28 cellular contexts compared by ENCODE assay signal in genomic region chr1:156809711-156810366, GRCh38. TPM values are rescaled to one million over a fixed set of nuclear protein-coding genes. Genes with fewer than 3 reads are reported as not detected.
A peak's percentile ranks its signal among the peaks of the same experiment; 100 is the strongest.
DNase-seq lines count a peak whose midpoint lies in the region; ATAC-seq lines count a peak whose summit lies in the region.
"Had no signal": no experiment of that assay in that cellular context is flagged by ENCODE, and none has a peak within 500 bp of the region (broad histone marks: within the 10 kb centered on the region; RNA-seq: fewer than 3 reads in every experiment).

No MANE protein-coding gene starts in this region.

- no peak overlapping the region for H4K91ac ChIP-seq in neuronal stem cell (ENCODE audit: low read depth, low read length, poor library complexity)

- H2BK15ac ChIP-seq in neuronal stem cell (ENCODE audit: low read length) = no peak overlapping the region

- no peak overlapping the region for H3K27ac ChIP-seq in neuronal stem cell (replicated peaks; ENCODE audit: low read length)
- H3K27ac ChIP-seq: breast epithelium, colonic mucosa, esophagus squamous epithelium, suprapubic skin had no signal

- peaks cover 48 to 60% of the 10 kb centered on the region in 2 donors for H3K36me3 Mint-ChIP-seq in activated T-cell treated with anti-CD3 and anti-CD28 coated beads, Interleukin-2, amount 50 U/mL, for 72 hours (ENCODE audit: insufficient read depth in 2 of 2)
- H3K36me3 Mint-ChIP-seq in activated naive CD8-positive, alpha-beta T cell treated with anti-CD3 and anti-CD28 coated beads for 36 hours = peaks cover 71% of the 10 kb centered on the region

- H3K36me3 ChIP-seq in NT2/D1 (ENCODE audit: insufficient read depth, insufficient read length, low read length) = peaks cover 18% of the 10 kb centered on the region
- H3K36me3 ChIP-seq in neuronal stem cell (replicated peaks in 1 of 2; ENCODE audit: control insufficient read depth in 2 of 2, insufficient read depth in 2 of 2, low read length in 2 of 2) = no peaks in the 10 kb centered on the region
- H3K36me3 ChIP-seq: breast epithelium, colonic mucosa, esophagus squamous epithelium, suprapubic skin had no signal

- H3K4ac ChIP-seq in neuronal stem cell (ENCODE audit: low read length) = no peak overlapping the region

- no CpG with 5 or more reads among the region's 7 CpGs for WGBS in neuronal stem cell (ENCODE audit: extremely low coverage in 2 of 2, insufficient read length in 2 of 2, insufficient replicate concordance in 1 of 2), 2 donors

- H3K27ac Mint-ChIP-seq in activated T-cell treated with anti-CD3 and anti-CD28 coated beads, Interleukin-2, amount 50 U/mL, for 72 hours = peak overlapping the region; percentile 35
- peak overlapping the region; percentile 24 for H3K27ac Mint-ChIP-seq in activated naive CD8-positive, alpha-beta T cell treated with anti-CD3 and anti-CD28 coated beads for 36 hours
- H3K27ac Mint-ChIP-seq: activated B cell treated with CpG ODN at 0.5 μM for 24 hours, endodermal cell, memory B cell had no signal

- H3K4me1 Mint-ChIP-seq in activated T-cell treated with anti-CD3 and anti-CD28 coated beads, Interleukin-2, amount 50 U/mL, for 72 hours (ENCODE audit: low read depth) = peaks cover 79% of the 10 kb centered on the region
- H3K4me1 Mint-ChIP-seq in activated naive CD8-positive, alpha-beta T cell treated with anti-CD3 and anti-CD28 coated beads for 36 hours = peaks cover 61% of the 10 kb centered on the region

- H3K4me1 ChIP-seq in NT2/D1 (ENCODE audit: insufficient read depth, insufficient read length) = peaks cover 31% of the 10 kb centered on the region
- peaks cover 9 to 16% of the 10 kb centered on the region in 2 donors for H3K4me1 ChIP-seq in neuronal stem cell (ENCODE audit: control insufficient read depth in 2 of 2, insufficient read depth in 1 of 2, low read depth in 1 of 2, low read length in 2 of 2)
- H3K4me1 ChIP-seq: breast epithelium had no signal

- H2BK5ac ChIP-seq in neuronal stem cell (ENCODE audit: low read length) = peak overlapping the region; percentile 27

- H3K9me3 ChIP-seq in NT2/D1 (ENCODE audit: insufficient read depth, low read length) = no peaks in the 10 kb centered on the region
- no peaks in the 10 kb centered on the region for H3K9me3 ChIP-seq in neuronal stem cell (replicated peaks in 1 of 2; ENCODE audit: control insufficient read depth in 2 of 2, insufficient read depth in 1 of 2, low read depth in 1 of 2, low read length in 2 of 2)
- H3K9me3 ChIP-seq: breast epithelium, colonic mucosa, esophagus squamous epithelium, suprapubic skin had no signal

- DNase-seq in activated T-cell treated with anti-CD3 and anti-CD28 coated beads, Interleukin-2, amount 50 U/mL, for 72 hours = no peak
- DNase-seq in activated T-cell treated with anti-CD3 and anti-CD28 coated beads, Interleukin-2, amount 50 U/mL, for 1 hour = no peak
- DNase-seq in NT2/D1 (ENCODE audit: low read depth, low spot score) (no peak), neuronal stem cell (ENCODE audit: low spot score) (no peak), A172 (ENCODE audit: low spot score) (no peak), SHP77 treated with DMSO at 0.1 percent for 48 hours (lab: John Stamatoyannopoulos, UW) (no peak)
- no peak for DNase-seq in activated naive CD8-positive, alpha-beta T cell treated with anti-CD3 and anti-CD28 coated beads for 36 hours
- DNase-seq: activated B cell treated with CpG ODN at 0.5 μM for 24 hours; activated gamma-delta T cell; amygdala; C1 segment of cervical spinal cord; colonic mucosa; endodermal cell; esophagus squamous epithelium; HCEC 1CT; NCI-H187 treated with DMSO at 0.1 percent for 48 hours; NCI-H748 treated with DMSO at 0.1 percent for 48 hours; stimulated activated CD4-positive, alpha-beta T cell treated with anti-CD3 and anti-CD28 coated beads, Interleukin-2, amount 100 ng/mL, for 24 hours; T1000 had no signal

- H3K4me3 Mint-ChIP-seq in activated T-cell treated with anti-CD3 and anti-CD28 coated beads, Interleukin-2, amount 50 U/mL, for 72 hours = peak overlapping the region in 1 of 2 donors; percentile 8
- no peak overlapping the region for H3K4me3 Mint-ChIP-seq in activated naive CD8-positive, alpha-beta T cell treated with anti-CD3 and anti-CD28 coated beads for 36 hours
- H3K4me3 Mint-ChIP-seq: activated B cell treated with CpG ODN at 0.5 μM for 24 hours, endodermal cell, memory B cell had no signal

- H3K9me3 Mint-ChIP-seq in activated T-cell treated with anti-CD3 and anti-CD28 coated beads, Interleukin-2, amount 50 U/mL, for 72 hours = no peaks in the 10 kb centered on the region
- no peaks in the 10 kb centered on the region for H3K9me3 Mint-ChIP-seq in activated naive CD8-positive, alpha-beta T cell treated with anti-CD3 and anti-CD28 coated beads for 36 hours
- H3K9me3 Mint-ChIP-seq: activated B cell treated with CpG ODN at 0.5 μM for 24 hours, endodermal cell, memory B cell had no signal

- H2BK12ac ChIP-seq in neuronal stem cell (ENCODE audit: low read length) = no peak overlapping the region

- H3K4me2 ChIP-seq in neuronal stem cell (ENCODE audit: insufficient read depth, low read length, poor library complexity, severe bottlenecking) = no peak overlapping the region
- H3K4me2 ChIP-seq: smooth muscle cell had no signal

- no peak overlapping the region for H2AK5ac ChIP-seq in neuronal stem cell (ENCODE audit: low read depth, low read length)

- no peak overlapping the region for H3K23ac ChIP-seq in neuronal stem cell (ENCODE audit: low read depth, low read length, poor library complexity)

- H3K79me1 ChIP-seq in neuronal stem cell (ENCODE audit: low read depth, low read length) = no peaks in the 10 kb centered on the region

- H2BK120ac ChIP-seq in neuronal stem cell (ENCODE audit: low read depth, low read length) = no peak overlapping the region

- no peak overlapping the region for H3K18ac ChIP-seq in neuronal stem cell (ENCODE audit: low read length)

- H3K4me3 ChIP-seq in NT2/D1 (ENCODE audit: insufficient read length, low read depth) = no peak overlapping the region
- H3K4me3 ChIP-seq in neuronal stem cell (ENCODE audit: low read length in 2 of 2) = no peak overlapping the region
- H3K4me3 ChIP-seq: breast epithelium, colonic mucosa, esophagus squamous epithelium, GM12878, smooth muscle cell, suprapubic skin had no signal

- peak overlapping the region; percentile 53 for H3K9ac ChIP-seq in NT2/D1 (ENCODE audit: insufficient read length, low read depth)
- H3K9ac ChIP-seq in neuronal stem cell (ENCODE audit: low read depth, low read length, poor library complexity) = no peak overlapping the region

- no peak overlapping the region for H4K8ac ChIP-seq in neuronal stem cell (ENCODE audit: low read depth, low read length)

- no peaks in the 10 kb centered on the region for H3K27me3 Mint-ChIP-seq in activated T-cell treated with anti-CD3 and anti-CD28 coated beads, Interleukin-2, amount 50 U/mL, for 72 hours (ENCODE audit: low read depth)
- H3K27me3 Mint-ChIP-seq in activated naive CD8-positive, alpha-beta T cell treated with anti-CD3 and anti-CD28 coated beads for 36 hours = no peaks in the 10 kb centered on the region
- H3K27me3 Mint-ChIP-seq: activated B cell treated with CpG ODN at 0.5 μM for 24 hours had no signal

- no peak for ATAC-seq in activated T-cell treated with anti-CD3 and anti-CD28 coated beads, Interleukin-2, amount 50 U/mL, for 72 hours (replicated peaks in 1 of 2)
- no peak for ATAC-seq in HG03378 (IDR thresholded peaks at IDR 0.05; ENCODE audit: unreplicated experiment)
- ATAC-seq: GM12878 had no signal

- no peak overlapping the region for H2AFZ ChIP-seq in neuronal stem cell (ENCODE audit: low read length)

- H3K14ac ChIP-seq in neuronal stem cell (ENCODE audit: low read length) = no peak overlapping the region

- H3K27me3 ChIP-seq in NT2/D1 (ENCODE audit: insufficient read depth, insufficient read length) = peaks cover 13% of the 10 kb centered on the region
- H3K27me3 ChIP-seq in neuronal stem cell (ENCODE audit: control insufficient read depth in 3 of 3, insufficient read depth in 3 of 3, low read depth in 1 of 3, low read length in 3 of 3) = peaks cover 0 to 30% (median 19%) of the 10 kb centered on the region in 3 experiments
- H3K27me3 ChIP-seq: breast epithelium, colonic mucosa, suprapubic skin had no signal

RNA-seq across cellular contexts. Expression of gene SH2D2A, which starts 6.8 kb away (rescaled TPM):
- 100 to 1,000 TPM; 221 to 246 TPM for total RNA-seq in activated T-cell treated with anti-CD3 and anti-CD28 coated beads, Interleukin-2, amount 50 U/mL, for 72 hours
- 100 to 1,000 TPM; 186 TPM for total RNA-seq in activated naive CD8-positive, alpha-beta T cell treated with anti-CD3 and anti-CD28 coated beads for 36 hours
- 4.3 TPM for polyA plus RNA-seq in neuronal stem cell (2013, experiment 1 of 2)
- 3.5 TPM for polyA plus RNA-seq in neuronal stem cell (2013, experiment 2 of 2)
- 0.09 TPM in 1 of 2 replicates, not detected in the other for total RNA-seq in A172 (2014; rRNA removed; shearing (Covaris generic))

RNA-seq across cellular contexts. Expression of gene PRCC, which starts 42.5 kb away (rescaled TPM):
- total RNA-seq in activated T-cell treated with anti-CD3 and anti-CD28 coated beads, Interleukin-2, amount 50 U/mL, for 72 hours = 10 to 100 TPM; 67.7 to 84.4 TPM
- 10 to 100 TPM; 91.8 to 96.0 TPM for total RNA-seq in activated naive CD8-positive, alpha-beta T cell treated with anti-CD3 and anti-CD28 coated beads for 36 hours
- polyA plus RNA-seq in neuronal stem cell (2013, experiment 1 of 2) = 136 TPM
- 127 TPM for polyA plus RNA-seq in neuronal stem cell (2013, experiment 2 of 2)
- total RNA-seq in A172 (2014; rRNA removed; shearing (Covaris generic)) = 40.3 and 51.5 TPM in 2 replicates

RNA-seq across cellular contexts. Expression of gene INSRR, which starts 49.1 kb away (rescaled TPM):
- under 1 TPM; 0.17 to 0.30 TPM for total RNA-seq in activated T-cell treated with anti-CD3 and anti-CD28 coated beads, Interleukin-2, amount 50 U/mL, for 72 hours
- total RNA-seq in activated naive CD8-positive, alpha-beta T cell treated with anti-CD3 and anti-CD28 coated beads for 36 hours = under 1 TPM; 0.12 to 0.20 TPM
- 0.01 TPM for polyA plus RNA-seq in neuronal stem cell (2013, experiment 1 of 2)
- polyA plus RNA-seq in neuronal stem cell (2013, experiment 2 of 2) = 0.01 TPM
- not detected in 2 replicates for total RNA-seq in A172 (2014; rRNA removed; shearing (Covaris generic))
- total RNA-seq: activated B cell treated with CpG ODN at 0.5 μM for 24 hours, colonic mucosa, Daoy, esophagus squamous epithelium, GM12878, OCI-LY7, suprapubic skin had no signal
- polyA plus RNA-seq: AG04450 had no signal

RNA-seq across cellular contexts. Expression of gene NTRK1, which starts 50.8 kb away (rescaled TPM):
- total RNA-seq in activated T-cell treated with anti-CD3 and anti-CD28 coated beads, Interleukin-2, amount 50 U/mL, for 72 hours = 10 to 100 TPM; 16.8 to 21.4 TPM
- 1 to 10 TPM; 3.4 to 4.0 TPM for total RNA-seq in activated naive CD8-positive, alpha-beta T cell treated with anti-CD3 and anti-CD28 coated beads for 36 hours
- polyA plus RNA-seq in neuronal stem cell (2013, experiment 1 of 2) = 0.07 TPM
- 0.11 TPM for polyA plus RNA-seq in neuronal stem cell (2013, experiment 2 of 2)
- 0.16 and 0.24 TPM in 2 replicates for total RNA-seq in A172 (2014; rRNA removed; shearing (Covaris generic))
- total RNA-seq: OCI-LY7 had no signal
- polyA plus RNA-seq: AG04450 had no signal

RNA-seq across cellular contexts. Expression of gene HDGF, which starts 58.4 kb away (rescaled TPM):
- 100 to 1,000 TPM; 185 to 217 TPM for total RNA-seq in activated T-cell treated with anti-CD3 and anti-CD28 coated beads, Interleukin-2, amount 50 U/mL, for 72 hours
- 100 to 1,000 TPM; 271 to 274 TPM for total RNA-seq in activated naive CD8-positive, alpha-beta T cell treated with anti-CD3 and anti-CD28 coated beads for 36 hours
- 450 TPM for polyA plus RNA-seq in neuronal stem cell (2013, experiment 1 of 2)
- 442 TPM for polyA plus RNA-seq in neuronal stem cell (2013, experiment 2 of 2)
- total RNA-seq in A172 (2014; rRNA removed; shearing (Covaris generic)) = 430 and 446 TPM in 2 replicates

Comparison
In these comparisons a context has a peak if more than half of its experiments do, and no peak if none do; other contexts are left out.
1. RNA of gene SH2D2A, which starts 6.8 kb away (total RNA-seq): 221 to 246 TPM in activated T-cell treated with anti-CD3 and anti-CD28 coated beads, Interleukin-2, amount 50 U/mL, for 72 hours and 186 TPM in activated naive CD8-positive, alpha-beta T cell treated with anti-CD3 and anti-CD28 coated beads for 36 hours; 0.09 TPM in A172; every median in the first group is over 100 times any median in the second.